In the genomic region with DNA sequence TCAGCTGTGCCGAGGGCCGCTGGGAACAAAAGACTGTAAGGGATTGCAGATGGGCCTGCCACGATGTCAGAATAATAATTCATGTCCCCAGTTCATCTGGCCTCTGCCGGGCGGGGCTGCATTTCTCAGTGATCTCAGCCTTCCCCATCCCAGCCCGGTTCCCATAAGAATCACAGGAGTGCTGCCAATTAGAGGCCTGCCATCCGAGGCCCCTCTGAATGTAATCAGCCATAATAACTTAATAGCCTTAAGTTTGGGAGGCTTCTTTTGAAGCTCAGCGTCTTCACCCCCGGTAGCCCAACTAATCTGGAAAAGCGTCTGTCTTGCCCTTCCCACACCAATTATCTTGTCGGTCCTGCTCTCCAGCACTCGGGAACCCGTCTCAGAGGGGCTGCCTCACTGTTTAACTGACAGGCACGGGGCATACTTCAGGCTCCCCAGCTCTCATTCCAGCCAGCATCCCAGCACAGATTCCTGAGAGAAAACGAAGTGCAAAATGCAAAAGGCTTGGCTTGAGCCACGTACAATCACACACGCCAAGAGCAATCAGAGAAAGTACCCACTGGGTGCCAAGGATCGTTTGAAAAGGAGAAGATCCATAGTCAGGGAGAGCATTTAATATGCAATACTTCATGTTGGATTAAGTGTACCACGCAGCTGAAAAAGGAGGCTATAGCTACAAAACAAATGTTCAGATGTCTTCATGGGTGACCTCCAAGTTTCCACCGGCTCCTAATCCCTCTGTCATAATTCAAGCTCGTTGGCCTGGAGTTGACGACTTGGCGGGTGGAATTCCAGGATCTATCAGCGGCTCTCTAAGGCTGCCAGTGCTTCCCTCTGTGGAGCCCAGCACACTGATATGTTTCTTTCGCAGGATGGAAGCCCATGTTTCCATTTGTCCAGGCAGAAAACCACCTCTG, we compare ENCODE assay signal across 15 cellular contexts. TPM values are rescaled to one million over a fixed set of nuclear protein-coding genes. Genes with fewer than 3 reads are reported as not detected.
DNase-seq lines count a peak whose midpoint lies in the region; ATAC-seq, FAIRE-seq and TF ChIP-seq lines count a peak whose summit lies in the region.
"Had no signal": no experiment of that assay in that cellular context is flagged by ENCODE, and none has a peak within 500 bp of the region (broad histone marks: within the 10 kb centered on the region; RNA-seq: fewer than 3 reads in every experiment).

No MANE protein-coding gene starts in this region.

- H3K9me3 ChIP-seq in fibroblast of lung (ENCODE audit: control insufficient read depth, insufficient read depth, low read depth, low read length) (no peaks in the 10 kb centered on the region), mucosa of descending colon (no peaks in the 10 kb centered on the region), stomach smooth muscle (ENCODE audit: control insufficient read depth in 2 of 2, low read length in 2 of 2) (peaks cover 0 to 3% of the 10 kb centered on the region in 2 donors)
- H3K9me3 ChIP-seq: BLaER1 treated with 17β-estradiol and CSF1 and Interleukin-3, amounts not matched to agents 10 nM and 100 nM; breast epithelium had no signal

- no peak overlapping the region for H3K4me3 ChIP-seq in fibroblast of lung (replicated peaks in 1 of 4; ENCODE audit: control extremely low read depth in 1 of 4, insufficient read depth in 1 of 4, low read depth in 3 of 4, low read length in 4 of 4)
- H3K4me3 ChIP-seq in mucosa of descending colon, result no peak overlapping the region
- H3K4me3 ChIP-seq in stomach smooth muscle (ENCODE audit: low read length in 2 of 2), result peak overlapping the region; percentile 7 to 40
- H3K4me3 ChIP-seq: BLaER1 treated with 17β-estradiol and CSF1 and Interleukin-3, amounts not matched to agents 10 nM and 100 nM; breast epithelium had no signal

- ATAC-seq in mucosa of descending colon (peak; percentile 44), GM18870 (IDR thresholded peaks at IDR 0.05; ENCODE audit: unreplicated experiment) (no peak), GM21825 (IDR thresholded peaks at IDR 0.05; ENCODE audit: unreplicated experiment) (no peak)

- intact Hi-C loops in mucosa of descending colon (cut with DNase I, micrococcal nuclease), result no loop called here

- peak; percentile 81 for FAIRE-seq in HTR-8/SVneo (lab: Jason Lieb, UNC)

- H3K4me1 ChIP-seq in fibroblast of lung (ENCODE audit: control insufficient read depth, extremely low read depth, insufficient read depth, low read length) (no peaks in the 10 kb centered on the region), mucosa of descending colon (ENCODE audit: low read depth) (no peaks in the 10 kb centered on the region), stomach smooth muscle (ENCODE audit: control insufficient read depth, insufficient read depth, low read length) (peaks cover 30% of the 10 kb centered on the region)
- H3K4me1 ChIP-seq: breast epithelium had no signal

- no peak overlapping the region for H3K9ac ChIP-seq in fibroblast of lung (ENCODE audit: insufficient read depth, low read length)
- peak overlapping the region in 1 of 2 donors; percentile 29 for H3K9ac ChIP-seq in stomach smooth muscle (ENCODE audit: low read length in 2 of 2)
- H3K9ac ChIP-seq: BLaER1 treated with 17β-estradiol and CSF1 and Interleukin-3, amounts not matched to agents 10 nM and 100 nM had no signal

- DNase-seq in HTR-8/SVneo (ENCODE audit: insufficient read length, low spot score) (no peak), fibroblast of lung (ENCODE audit: low read depth in 2 of 2) (peak; percentile 33 to 58), mucosa of descending colon (peak in 1 of 3 donors; percentile 42), superior temporal gyrus (ENCODE audit: extremely low spot score) (no peak), COLO668 (lab: John Stamatoyannopoulos, UW; ENCODE audit: unreplicated experiment) (no peak)
- DNase-seq: activated CD4-positive, CD25-positive, alpha-beta regulatory T cell treated with anti-CD3 and anti-CD28 coated beads, Interleukin-2, amount 50 U/mL, for 72 hours; activated T-cell treated with anti-CD3 and anti-CD28 coated beads, Interleukin-2, amount 50 U/mL, for 48 hours; GF-D8; NCI-H1048 had no signal

- H3K27me3 ChIP-seq in fibroblast of lung (ENCODE audit: control insufficient read depth, insufficient read depth, low read length), result peaks cover 9% of the 10 kb centered on the region
- H3K27me3 ChIP-seq in stomach smooth muscle (ENCODE audit: control insufficient read depth in 1 of 2, insufficient read depth in 2 of 2, low read length in 2 of 2), result no peaks in the 10 kb centered on the region
- H3K27me3 ChIP-seq: BLaER1 treated with 17β-estradiol and CSF1 and Interleukin-3, amounts not matched to agents 10 nM and 100 nM; breast epithelium had no signal

- H4K20me1 ChIP-seq in fibroblast of lung (ENCODE audit: control insufficient read depth, extremely low read depth, insufficient read depth, low read length), result no peaks in the 10 kb centered on the region
- H4K20me1 ChIP-seq: BLaER1 treated with 17β-estradiol and CSF1 and Interleukin-3, amounts not matched to agents 10 nM and 100 nM had no signal

- TF ChIP-seq CTCF in fibroblast of lung (conservative IDR thresholded peaks at IDR 0.05 in 1 of 2, IDR thresholded peaks at IDR 0.05 in 1 of 2; ENCODE audit: low read depth in 1 of 2, low read length in 2 of 2) (no peak), mucosa of descending colon (IDR thresholded peaks at IDR 0.05) (no peak)

- no peak overlapping the region for H3K4me2 ChIP-seq in fibroblast of lung (ENCODE audit: extremely low read depth, insufficient read depth, low read length)
- H3K4me2 ChIP-seq: BLaER1 treated with 17β-estradiol and CSF1 and Interleukin-3, amounts not matched to agents 10 nM and 100 nM had no signal

- H3K27ac ChIP-seq in fibroblast of lung (ENCODE audit: insufficient read depth, low read length) (no peak overlapping the region), stomach smooth muscle (ENCODE audit: low read length) (peak overlapping the region; percentile 70)
- H3K27ac ChIP-seq: BLaER1 treated with 17β-estradiol and CSF1 and Interleukin-3, amounts not matched to agents 10 nM and 100 nM; breast epithelium; HL-60 had no signal

- no peaks in the 10 kb centered on the region for H3K79me2 ChIP-seq in fibroblast of lung (ENCODE audit: control insufficient read depth, insufficient read depth, low read length)

- no peak overlapping the region for H2AFZ ChIP-seq in fibroblast of lung (ENCODE audit: low read length)

- no peaks in the 10 kb centered on the region for H3K36me3 ChIP-seq in fibroblast of lung (ENCODE audit: control insufficient read depth, insufficient read depth, low read length)
- no peaks in the 10 kb centered on the region for H3K36me3 ChIP-seq in mucosa of descending colon (ENCODE audit: low read depth)
- no peaks in the 10 kb centered on the region for H3K36me3 ChIP-seq in stomach smooth muscle (ENCODE audit: control insufficient read depth in 2 of 2, insufficient read depth in 2 of 2, low read length in 2 of 2)
- H3K36me3 ChIP-seq: BLaER1 treated with 17β-estradiol and CSF1 and Interleukin-3, amounts not matched to agents 10 nM and 100 nM; breast epithelium had no signal

RNA-seq across cellular contexts. Expression of a gene that starts 53.8 kb away (rescaled TPM):
- 46.0 and 64.9 TPM in 2 replicates for total RNA-seq in fibroblast of lung
- polyA plus RNA-seq in fibroblast of lung, result 35.1 and 39.3 TPM in 2 replicates
- 25.1 and 26.9 TPM in 2 replicates for polyA plus RNA-seq in fibroblast of lung (2012)
- 7.7 and 32.4 TPM in 2 replicates for polyA minus RNA-seq in fibroblast of lung (ENCODE audit: low replicate concordance)
- total RNA-seq in mucosa of descending colon, result 10 to 100 TPM; 42.2 to 70.4 (median 43.1) TPM

Comparison
In these comparisons a context has a peak if more than half of its experiments do, and no peak if none do; other contexts are left out.
1. DNase-seq: peak in fibroblast of lung (2 of 2); none in HTR-8/SVneo (single experiment), superior temporal gyrus (single experiment) and COLO668 (single experiment).
2. H3K4me3 ChIP-seq: peak in stomach smooth muscle (2 of 2); none in fibroblast of lung (0 of 4) and mucosa of descending colon (single experiment).